Comparison of ENCODE assay signal across 8 cellular contexts in the genomic region with DNA sequence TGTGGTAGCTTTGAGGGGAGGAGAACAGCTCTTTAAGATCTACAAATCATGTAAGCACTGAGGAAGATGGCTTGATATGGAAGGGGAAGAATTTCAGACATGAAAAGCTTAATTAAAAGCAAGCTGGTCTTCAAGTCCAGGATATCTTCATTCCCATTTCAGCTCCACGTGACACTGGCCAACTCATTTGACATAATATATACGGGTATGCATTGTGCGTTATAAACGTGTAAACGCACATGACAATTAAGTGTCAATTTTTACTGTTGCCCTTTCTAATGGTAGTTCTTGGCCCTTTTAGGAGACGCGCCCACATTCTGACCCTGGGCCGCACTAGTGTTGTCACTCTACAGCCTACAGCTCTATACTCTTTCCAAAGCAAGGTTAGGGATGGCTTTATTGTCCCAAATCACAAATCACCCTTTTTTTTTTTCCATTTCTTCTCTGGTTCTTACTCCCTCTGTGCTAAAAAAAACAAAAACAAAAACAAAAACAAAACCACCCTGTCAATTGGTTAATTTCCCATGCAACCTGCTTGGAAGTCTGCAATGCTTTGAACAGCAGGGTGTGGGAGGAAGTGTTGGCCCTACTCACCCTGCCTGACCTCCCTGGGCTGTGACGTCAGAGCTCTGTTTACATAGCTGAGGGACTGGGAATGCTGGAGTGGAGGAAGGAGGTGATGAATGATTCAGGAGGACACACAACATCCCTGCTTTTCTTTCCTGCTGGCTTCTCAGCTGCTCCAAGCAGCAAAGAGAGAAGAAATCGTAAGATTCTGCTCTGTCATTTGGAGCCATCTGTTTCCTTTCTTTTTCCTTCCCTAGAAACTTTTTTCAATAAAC. TPM values are rescaled to one million over a fixed set of nuclear protein-coding genes. Genes with fewer than 3 reads are reported as not detected.
DNase-seq lines count a peak whose midpoint lies in the region; ATAC-seq and TF ChIP-seq lines count a peak whose summit lies in the region.

No MANE protein-coding gene starts in this region.

- peaks cover 39% of the 10 kb centered on the region for H3K4me1 Mint-ChIP-seq in endodermal cell
- no peaks in the 10 kb centered on the region for H3K4me1 Mint-ChIP-seq in CD8-positive, alpha-beta T cell (ENCODE audit: low read depth)

- H3K4me3 Mint-ChIP-seq in endodermal cell: no peak overlapping the region
- H3K4me3 Mint-ChIP-seq in CD8-positive, alpha-beta T cell: no peak overlapping the region

- 87 to 94% methylated on average over 9 to 10 of the region's 10 CpGs for WGBS in endodermal cell (ENCODE audit: insufficient coverage in 1 of 2, insufficient read length in 1 of 2), 2 experiments

- CTCF ChIA-PET in CD8-positive, alpha-beta T cell (lab: Charles Lee): interaction anchor here (1.9 kb wide), 1 partner anchor 9 kb away, joined by 7 read pairs; no protein-coding TSS in a partner anchor

- H3K9me3 Mint-ChIP-seq in endodermal cell: no peaks in the 10 kb centered on the region
- H3K9me3 Mint-ChIP-seq in CD8-positive, alpha-beta T cell: no peaks in the 10 kb centered on the region

- H3K27ac Mint-ChIP-seq in endodermal cell: no peak overlapping the region
- no peak overlapping the region for H3K27ac Mint-ChIP-seq in CD8-positive, alpha-beta T cell

- TF ChIP-seq CTCF in endodermal cell (conservative IDR thresholded peaks at IDR 0.05) (no peak), mucosa of descending colon (IDR thresholded peaks at IDR 0.05) (no peak)
- no peak for TF ChIP-seq CTCF in CD8-positive, alpha-beta T cell (IDR thresholded peaks at IDR 0.05)

- H3K27me3 Mint-ChIP-seq in endodermal cell (ENCODE audit: insufficient read depth): no peaks in the 10 kb centered on the region
- no peaks in the 10 kb centered on the region for H3K27me3 Mint-ChIP-seq in CD8-positive, alpha-beta T cell (ENCODE audit: low read depth)

- H3K27ac ChIP-seq in endodermal cell (ENCODE audit: low read depth, low read length): no peak overlapping the region
- H3K27ac ChIP-seq in CD8-positive, alpha-beta T cell (ENCODE audit: low read depth, low read length): no peak overlapping the region

- H3K9me3 ChIP-seq in MG63 (no peaks in the 10 kb centered on the region), endodermal cell (ENCODE audit: control insufficient read depth, low read length) (no peaks in the 10 kb centered on the region), mucosa of descending colon (no peaks in the 10 kb centered on the region)
- H3K9me3 ChIP-seq in CD8-positive, alpha-beta T cell (ENCODE audit: low read length): no peaks in the 10 kb centered on the region

- ATAC-seq in mucosa of descending colon (peak; percentile 92), HG03097 (IDR thresholded peaks at IDR 0.05; ENCODE audit: low FRiP score, unreplicated experiment) (no peak)
- ATAC-seq in CD8-positive, alpha-beta T cell: no peak
- ATAC-seq in stimulated activated naive CD8-positive, alpha-beta T cell treated with anti-CD3 and anti-CD28 coated beads, Interleukin-15, Interleukin-2, amounts not matched to agents 100 U/mL and 50 U/mL, for 24 hours: no peak

- H3K9ac ChIP-seq in endodermal cell (ENCODE audit: extremely low read depth, low read length, poor library complexity, severe bottlenecking): no peak overlapping the region

- intact Hi-C loops in mucosa of descending colon (cut with DNase I, micrococcal nuclease): no loop called here
- intact Hi-C loops in CD8-positive, alpha-beta T cell (cut with DNase I, micrococcal nuclease): no loop called here

- H3K36me3 Mint-ChIP-seq in endodermal cell (ENCODE audit: low read depth): no peaks in the 10 kb centered on the region
- H3K36me3 Mint-ChIP-seq in CD8-positive, alpha-beta T cell: no peaks in the 10 kb centered on the region

- POLR2A ChIA-PET in CD8-positive, alpha-beta T cell (lab: Charles Lee): interaction anchor here (0.6 kb wide), 1 partner anchor 94 kb away, joined by 3 read pairs; no protein-coding TSS in a partner anchor

- H3K4me1 ChIP-seq in endodermal cell (ENCODE audit: control insufficient read depth, insufficient read depth, low read length) (peaks cover 17% of the 10 kb centered on the region), mucosa of descending colon (ENCODE audit: low read depth) (peaks cover 32% of the 10 kb centered on the region)
- no peaks in the 10 kb centered on the region for H3K4me1 ChIP-seq in CD8-positive, alpha-beta T cell (ENCODE audit: insufficient read depth, low read length)

- no peak overlapping the region for H3K4me3 ChIP-seq in MG63
- H3K4me3 ChIP-seq in endodermal cell (ENCODE audit: low read length): no peak overlapping the region
- H3K4me3 ChIP-seq in mucosa of descending colon: no peak overlapping the region
- no peak overlapping the region for H3K4me3 ChIP-seq in CD8-positive, alpha-beta T cell (ENCODE audit: low read depth, low read length)

- H3K27me3 ChIP-seq in MG63: no peaks in the 10 kb centered on the region
- no peaks in the 10 kb centered on the region for H3K27me3 ChIP-seq in endodermal cell (ENCODE audit: control insufficient read depth, insufficient read depth, low read length, poor library complexity, severe bottlenecking)
- no peaks in the 10 kb centered on the region for H3K27me3 ChIP-seq in CD8-positive, alpha-beta T cell (ENCODE audit: insufficient read depth, low read length)

- peak; percentile 86 for DNase-seq in AG20443 (ENCODE audit: low spot score)
- peak; percentile 81 for DNase-seq in MG63
- peak; percentile 80 for DNase-seq in endodermal cell
- DNase-seq in mucosa of descending colon: peak; percentile 87 to 93 (median 87)
- DNase-seq in CD8-positive, alpha-beta T cell: no peak
- no peak for DNase-seq in stimulated activated naive CD8-positive, alpha-beta T cell treated with anti-CD3 and anti-CD28 coated beads, Interleukin-15, Interleukin-2, amounts not matched to agents 100 U/mL and 50 U/mL, for 24 hours
- DNase-seq in stimulated activated CD4-positive, alpha-beta T cell treated with anti-CD3 and anti-CD28 coated beads, Interleukin-2, amount 100 ng/mL, for 24 hours: no peak

- H3K36me3 ChIP-seq in MG63 (no peaks in the 10 kb centered on the region), endodermal cell (ENCODE audit: control insufficient read depth, insufficient read depth, low read length) (no peaks in the 10 kb centered on the region), mucosa of descending colon (ENCODE audit: low read depth) (no peaks in the 10 kb centered on the region)
- no peaks in the 10 kb centered on the region for H3K36me3 ChIP-seq in CD8-positive, alpha-beta T cell (ENCODE audit: insufficient read depth, low read length)

RNA-seq across cellular contexts. Expression of gene RFK, which starts 19.3 kb away (rescaled TPM):
- total RNA-seq in MG63 (2014; rRNA removed; shearing (Covaris generic); ENCODE audit: low replicate concordance): 45.1 and 46.6 TPM in 2 replicates
- 10 to 100 TPM; 16.5 to 17.4 TPM for total RNA-seq in endodermal cell
- polyA plus RNA-seq in endodermal cell (2013, experiment 1 of 2): 22.9 TPM
- polyA plus RNA-seq in endodermal cell (2013, experiment 2 of 2): 21.8 TPM
- 10 to 100 TPM; 55.6 to 86.2 (median 80.8) TPM for total RNA-seq in mucosa of descending colon
- 1 to 10 TPM; 7.9 to 9.9 TPM for total RNA-seq in CD8-positive, alpha-beta T cell

Comparison
In these comparisons a context has a peak if more than half of its experiments do, and no peak if none do; other contexts are left out.
1. DNase-seq: peak in AG20443 (single experiment), MG63 (single experiment), endodermal cell (single experiment) and mucosa of descending colon (3 of 3); none in CD8-positive, alpha-beta T cell (0 of 7), stimulated activated naive CD8-positive, alpha-beta T cell treated with anti-CD3 and anti-CD28 coated beads, Interleukin-15, Interleukin-2, amounts not matched to agents 100 U/mL and 50 U/mL, for 24 hours (single experiment) and stimulated activated CD4-positive, alpha-beta T cell treated with anti-CD3 and anti-CD28 coated beads, Interleukin-2, amount 100 ng/mL, for 24 hours (0 of 2).